Comparison of ENCODE assay signal across 3 cellular contexts in the genomic region with DNA sequence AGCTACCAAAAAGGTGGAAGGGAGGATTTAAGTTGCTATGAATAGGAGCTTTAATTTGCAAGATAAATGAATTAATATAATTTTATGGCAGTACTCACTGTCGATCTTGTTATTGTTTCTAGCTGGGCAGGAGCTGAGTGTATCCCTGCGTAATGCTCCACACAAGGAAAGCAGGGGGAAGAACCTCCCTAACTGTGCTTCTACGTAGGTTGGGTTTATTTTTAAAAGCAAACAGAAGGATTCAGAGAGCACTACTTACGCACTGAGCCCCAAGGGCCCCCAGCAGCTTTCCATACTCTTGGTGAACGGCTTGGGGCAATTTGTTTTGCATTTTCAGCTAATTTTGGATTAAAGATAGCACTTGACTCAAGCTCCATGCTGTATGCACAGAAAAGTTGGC.
TF ChIP-seq lines count a peak whose summit lies in the region.

No MANE protein-coding gene starts in this region.

TF ChIP-seq in HCT116, 20 proteins besides CTCF, POLR2A, EP300 and RAD21:
- no peak for TF ChIP-seq EGR1 (IDR thresholded peaks at IDR 0.05; ENCODE audit: low read depth)
- peak; percentile 52 for TF ChIP-seq POLR2AphosphoS5 (IDR thresholded peaks at IDR 0.05; ENCODE audit: low read depth, low read length)

TF ChIP-seq in HepG2, 621 proteins besides CTCF, POLR2A, EP300 and RAD21 (continues in another document):
- TF ChIP-seq SNAPC2 (CRISPR knock-in tag; IDR thresholded peaks at IDR 0.05) (no peak), ZNF446 (CRISPR knock-in tag; IDR thresholded peaks at IDR 0.05) (no peak), ZNF776 (CRISPR knock-in tag; IDR thresholded peaks at IDR 0.05) (no peak), ONECUT2 (CRISPR knock-in tag; IDR thresholded peaks at IDR 0.05) (no peak), ZNF383 (CRISPR knock-in tag; IDR thresholded peaks at IDR 0.05; ENCODE audit: borderline replicate concordance) (no peak), ZNF775 (CRISPR knock-in tag; IDR thresholded peaks at IDR 0.05; ENCODE audit: borderline replicate concordance) (no peak), NKX3-1 (CRISPR knock-in tag; IDR thresholded peaks at IDR 0.05) (no peak), MIER2 (CRISPR knock-in tag; IDR thresholded peaks at IDR 0.05) (no peak), GTF2F1 (IDR thresholded peaks at IDR 0.05; ENCODE audit: low read length) (no peak)
- TF ChIP-seq, protein P1, sequence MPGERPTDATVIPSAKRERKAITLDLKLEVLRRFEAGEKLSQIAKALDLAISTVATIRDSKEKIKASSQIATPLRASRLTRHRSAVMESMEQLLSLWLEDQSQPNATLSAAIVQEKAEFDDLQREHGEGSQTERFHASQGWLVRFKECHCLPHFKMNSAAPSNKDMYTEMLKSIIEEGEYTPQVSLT (CRISPR knock-in tag; IDR thresholded peaks at IDR 0.05; ENCODE audit: borderline replicate concordance, low read depth), result no peak
- TF ChIP-seq, protein P2, sequence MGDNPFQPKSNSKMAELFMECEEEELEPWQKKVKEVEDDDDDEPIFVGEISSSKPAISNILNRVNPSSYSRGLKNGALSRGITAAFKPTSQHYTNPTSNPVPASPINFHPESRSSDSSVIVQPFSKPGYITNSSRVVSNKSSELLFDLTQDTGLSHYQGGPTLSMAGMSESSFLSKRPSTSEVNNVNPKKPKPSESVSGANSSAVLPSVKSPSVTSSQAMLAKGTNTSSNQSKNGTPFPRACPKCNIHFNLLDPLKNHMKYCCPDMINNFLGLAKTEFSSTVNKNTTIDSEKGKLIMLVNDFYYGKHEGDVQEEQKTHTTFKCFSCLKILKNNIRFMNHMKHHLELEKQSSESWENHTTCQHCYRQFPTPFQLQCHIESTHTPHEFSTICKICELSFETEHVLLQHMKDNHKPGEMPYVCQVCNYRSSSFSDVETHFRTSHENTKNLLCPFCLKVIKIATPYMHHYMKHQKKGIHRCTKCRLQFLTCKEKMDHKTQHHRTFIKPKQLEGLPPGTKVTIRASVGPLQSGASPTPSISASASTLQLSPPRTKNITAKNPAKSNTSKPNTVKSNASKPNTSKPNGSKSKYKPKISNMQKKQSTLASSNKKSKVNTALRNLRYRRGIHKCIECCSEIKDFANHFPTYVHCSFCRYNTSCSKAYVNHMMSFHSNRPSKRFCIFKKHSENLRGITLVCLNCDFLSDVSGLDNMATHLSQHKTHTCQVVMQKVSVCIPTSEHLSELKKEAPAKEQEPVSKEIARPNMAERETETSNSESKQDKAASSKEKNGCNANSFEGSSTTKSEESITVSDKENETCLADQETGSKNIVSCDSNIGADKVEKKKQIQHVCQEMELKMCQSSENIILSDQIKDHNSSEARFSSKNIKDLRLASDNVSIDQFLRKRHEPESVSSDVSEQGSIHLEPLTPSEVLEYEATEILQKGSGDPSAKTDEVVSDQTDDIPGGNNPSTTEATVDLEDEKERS (CRISPR knock-in tag; IDR thresholded peaks at IDR 0.05), result no peak
- TF ChIP-seq, protein P3, sequence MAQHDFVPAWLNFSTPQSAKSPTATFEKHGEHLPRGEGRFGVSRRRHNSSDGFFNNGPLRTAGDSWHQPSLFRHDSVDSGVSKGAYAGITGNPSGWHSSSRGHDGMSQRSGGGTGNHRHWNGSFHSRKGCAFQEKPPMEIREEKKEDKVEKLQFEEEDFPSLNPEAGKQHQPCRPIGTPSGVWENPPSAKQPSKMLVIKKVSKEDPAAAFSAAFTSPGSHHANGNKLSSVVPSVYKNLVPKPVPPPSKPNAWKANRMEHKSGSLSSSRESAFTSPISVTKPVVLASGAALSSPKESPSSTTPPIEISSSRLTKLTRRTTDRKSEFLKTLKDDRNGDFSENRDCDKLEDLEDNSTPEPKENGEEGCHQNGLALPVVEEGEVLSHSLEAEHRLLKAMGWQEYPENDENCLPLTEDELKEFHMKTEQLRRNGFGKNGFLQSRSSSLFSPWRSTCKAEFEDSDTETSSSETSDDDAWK (CRISPR knock-in tag; IDR thresholded peaks at IDR 0.05), result no peak
- TF ChIP-seq, protein P4, sequence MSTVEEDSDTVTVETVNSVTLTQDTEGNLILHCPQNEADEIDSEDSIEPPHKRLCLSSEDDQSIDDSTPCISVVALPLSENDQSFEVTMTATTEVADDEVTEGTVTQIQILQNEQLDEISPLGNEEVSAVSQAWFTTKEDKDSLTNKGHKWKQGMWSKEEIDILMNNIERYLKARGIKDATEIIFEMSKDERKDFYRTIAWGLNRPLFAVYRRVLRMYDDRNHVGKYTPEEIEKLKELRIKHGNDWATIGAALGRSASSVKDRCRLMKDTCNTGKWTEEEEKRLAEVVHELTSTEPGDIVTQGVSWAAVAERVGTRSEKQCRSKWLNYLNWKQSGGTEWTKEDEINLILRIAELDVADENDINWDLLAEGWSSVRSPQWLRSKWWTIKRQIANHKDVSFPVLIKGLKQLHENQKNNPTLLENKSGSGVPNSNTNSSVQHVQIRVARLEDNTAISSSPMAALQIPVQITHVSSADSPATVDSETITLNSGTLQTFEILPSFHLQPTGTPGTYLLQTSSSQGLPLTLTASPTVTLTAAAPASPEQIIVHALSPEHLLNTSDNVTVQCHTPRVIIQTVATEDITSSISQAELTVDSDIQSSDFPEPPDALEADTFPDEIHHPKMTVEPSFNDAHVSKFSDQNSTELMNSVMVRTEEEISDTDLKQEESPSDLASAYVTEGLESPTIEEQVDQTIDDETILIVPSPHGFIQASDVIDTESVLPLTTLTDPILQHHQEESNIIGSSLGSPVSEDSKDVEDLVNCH (CRISPR knock-in tag; IDR thresholded peaks at IDR 0.05), result no peak
- TF ChIP-seq, protein P5, sequence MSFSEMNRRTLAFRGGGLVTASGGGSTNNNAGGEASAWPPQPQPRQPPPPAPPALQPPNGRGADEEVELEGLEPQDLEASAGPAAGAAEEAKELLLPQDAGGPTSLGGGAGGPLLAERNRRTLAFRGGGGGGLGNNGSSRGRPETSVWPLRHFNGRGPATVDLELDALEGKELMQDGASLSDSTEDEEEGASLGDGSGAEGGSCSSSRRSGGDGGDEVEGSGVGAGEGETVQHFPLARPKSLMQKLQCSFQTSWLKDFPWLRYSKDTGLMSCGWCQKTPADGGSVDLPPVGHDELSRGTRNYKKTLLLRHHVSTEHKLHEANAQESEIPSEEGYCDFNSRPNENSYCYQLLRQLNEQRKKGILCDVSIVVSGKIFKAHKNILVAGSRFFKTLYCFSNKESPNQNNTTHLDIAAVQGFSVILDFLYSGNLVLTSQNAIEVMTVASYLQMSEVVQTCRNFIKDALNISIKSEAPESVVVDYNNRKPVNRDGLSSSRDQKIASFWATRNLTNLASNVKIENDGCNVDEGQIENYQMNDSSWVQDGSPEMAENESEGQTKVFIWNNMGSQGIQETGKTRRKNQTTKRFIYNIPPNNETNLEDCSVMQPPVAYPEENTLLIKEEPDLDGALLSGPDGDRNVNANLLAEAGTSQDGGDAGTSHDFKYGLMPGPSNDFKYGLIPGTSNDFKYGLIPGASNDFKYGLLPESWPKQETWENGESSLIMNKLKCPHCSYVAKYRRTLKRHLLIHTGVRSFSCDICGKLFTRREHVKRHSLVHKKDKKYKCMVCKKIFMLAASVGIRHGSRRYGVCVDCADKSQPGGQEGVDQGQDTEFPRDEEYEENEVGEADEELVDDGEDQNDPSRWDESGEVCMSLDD (CRISPR knock-in tag; IDR thresholded peaks at IDR 0.05; ENCODE audit: borderline replicate concordance), result no peak

TF ChIP-seq in SK-N-SH treated with all-trans-retinoic acid at 6 μM for 48 hours, 23 proteins besides CTCF, POLR2A, EP300 and RAD21:
- TF ChIP-seq BACH2 (CRISPR knock-in tag; IDR thresholded peaks at IDR 0.05; ENCODE audit: borderline replicate concordance), result no peak
- TF ChIP-seq ZFP30 (CRISPR knock-in tag; IDR thresholded peaks at IDR 0.05), result no peak
- TF ChIP-seq, protein P6, sequence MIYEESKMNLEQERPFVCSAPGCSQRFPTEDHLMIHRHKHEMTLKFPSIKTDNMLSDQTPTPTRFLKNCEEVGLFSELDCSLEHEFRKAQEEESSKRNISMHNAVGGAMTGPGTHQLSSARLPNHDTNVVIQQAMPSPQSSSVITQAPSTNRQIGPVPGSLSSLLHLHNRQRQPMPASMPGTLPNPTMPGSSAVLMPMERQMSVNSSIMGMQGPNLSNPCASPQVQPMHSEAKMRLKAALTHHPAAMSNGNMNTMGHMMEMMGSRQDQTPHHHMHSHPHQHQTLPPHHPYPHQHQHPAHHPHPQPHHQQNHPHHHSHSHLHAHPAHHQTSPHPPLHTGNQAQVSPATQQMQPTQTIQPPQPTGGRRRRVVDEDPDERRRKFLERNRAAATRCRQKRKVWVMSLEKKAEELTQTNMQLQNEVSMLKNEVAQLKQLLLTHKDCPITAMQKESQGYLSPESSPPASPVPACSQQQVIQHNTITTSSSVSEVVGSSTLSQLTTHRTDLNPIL (CRISPR knock-in tag; IDR thresholded peaks at IDR 0.05; ENCODE audit: low read depth), result no peak
- TF ChIP-seq ZC3H10 (CRISPR knock-in tag; IDR thresholded peaks at IDR 0.05), result no peak
- no peak for TF ChIP-seq ARNTL (CRISPR knock-in tag; IDR thresholded peaks at IDR 0.05; ENCODE audit: borderline replicate concordance, low read depth)
- TF ChIP-seq ZNF70 (CRISPR knock-in tag; IDR thresholded peaks at IDR 0.05), result no peak
- no peak for TF ChIP-seq ISL1 (CRISPR knock-in tag; IDR thresholded peaks at IDR 0.05)
- TF ChIP-seq PPARA (CRISPR knock-in tag; IDR thresholded peaks at IDR 0.05; ENCODE audit: borderline replicate concordance), result no peak
- TF ChIP-seq, protein P7, sequence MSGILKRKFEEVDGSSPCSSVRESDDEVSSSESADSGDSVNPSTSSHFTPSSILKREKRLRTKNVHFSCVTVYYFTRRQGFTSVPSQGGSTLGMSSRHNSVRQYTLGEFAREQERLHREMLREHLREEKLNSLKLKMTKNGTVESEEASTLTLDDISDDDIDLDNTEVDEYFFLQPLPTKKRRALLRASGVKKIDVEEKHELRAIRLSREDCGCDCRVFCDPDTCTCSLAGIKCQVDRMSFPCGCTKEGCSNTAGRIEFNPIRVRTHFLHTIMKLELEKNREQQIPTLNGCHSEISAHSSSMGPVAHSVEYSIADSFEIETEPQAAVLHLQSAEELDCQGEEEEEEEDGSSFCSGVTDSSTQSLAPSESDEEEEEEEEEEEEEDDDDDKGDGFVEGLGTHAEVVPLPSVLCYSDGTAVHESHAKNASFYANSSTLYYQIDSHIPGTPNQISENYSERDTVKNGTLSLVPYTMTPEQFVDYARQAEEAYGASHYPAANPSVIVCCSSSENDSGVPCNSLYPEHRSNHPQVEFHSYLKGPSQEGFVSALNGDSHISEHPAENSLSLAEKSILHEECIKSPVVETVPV (CRISPR knock-in tag; IDR thresholded peaks at IDR 0.05), result no peak
- TF ChIP-seq ZFP3 (CRISPR knock-in tag; IDR thresholded peaks at IDR 0.05), result no peak
- no peak for TF ChIP-seq TCF4 (CRISPR knock-in tag; IDR thresholded peaks at IDR 0.05; ENCODE audit: borderline replicate concordance)
- TF ChIP-seq, protein P8, sequence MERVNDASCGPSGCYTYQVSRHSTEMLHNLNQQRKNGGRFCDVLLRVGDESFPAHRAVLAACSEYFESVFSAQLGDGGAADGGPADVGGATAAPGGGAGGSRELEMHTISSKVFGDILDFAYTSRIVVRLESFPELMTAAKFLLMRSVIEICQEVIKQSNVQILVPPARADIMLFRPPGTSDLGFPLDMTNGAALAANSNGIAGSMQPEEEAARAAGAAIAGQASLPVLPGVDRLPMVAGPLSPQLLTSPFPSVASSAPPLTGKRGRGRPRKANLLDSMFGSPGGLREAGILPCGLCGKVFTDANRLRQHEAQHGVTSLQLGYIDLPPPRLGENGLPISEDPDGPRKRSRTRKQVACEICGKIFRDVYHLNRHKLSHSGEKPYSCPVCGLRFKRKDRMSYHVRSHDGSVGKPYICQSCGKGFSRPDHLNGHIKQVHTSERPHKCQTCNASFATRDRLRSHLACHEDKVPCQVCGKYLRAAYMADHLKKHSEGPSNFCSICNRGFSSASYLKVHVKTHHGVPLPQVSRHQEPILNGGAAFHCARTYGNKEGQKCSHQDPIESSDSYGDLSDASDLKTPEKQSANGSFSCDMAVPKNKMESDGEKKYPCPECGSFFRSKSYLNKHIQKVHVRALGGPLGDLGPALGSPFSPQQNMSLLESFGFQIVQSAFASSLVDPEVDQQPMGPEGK (CRISPR knock-in tag; IDR thresholded peaks at IDR 0.05; ENCODE audit: borderline replicate concordance), result no peak
- no peak for TF ChIP-seq ZNF565 (CRISPR knock-in tag; conservative IDR thresholded peaks at IDR 0.05; ENCODE audit: low read depth)
- no peak for TF ChIP-seq RARB (CRISPR knock-in tag; IDR thresholded peaks at IDR 0.05)
- TF ChIP-seq, protein P9, sequence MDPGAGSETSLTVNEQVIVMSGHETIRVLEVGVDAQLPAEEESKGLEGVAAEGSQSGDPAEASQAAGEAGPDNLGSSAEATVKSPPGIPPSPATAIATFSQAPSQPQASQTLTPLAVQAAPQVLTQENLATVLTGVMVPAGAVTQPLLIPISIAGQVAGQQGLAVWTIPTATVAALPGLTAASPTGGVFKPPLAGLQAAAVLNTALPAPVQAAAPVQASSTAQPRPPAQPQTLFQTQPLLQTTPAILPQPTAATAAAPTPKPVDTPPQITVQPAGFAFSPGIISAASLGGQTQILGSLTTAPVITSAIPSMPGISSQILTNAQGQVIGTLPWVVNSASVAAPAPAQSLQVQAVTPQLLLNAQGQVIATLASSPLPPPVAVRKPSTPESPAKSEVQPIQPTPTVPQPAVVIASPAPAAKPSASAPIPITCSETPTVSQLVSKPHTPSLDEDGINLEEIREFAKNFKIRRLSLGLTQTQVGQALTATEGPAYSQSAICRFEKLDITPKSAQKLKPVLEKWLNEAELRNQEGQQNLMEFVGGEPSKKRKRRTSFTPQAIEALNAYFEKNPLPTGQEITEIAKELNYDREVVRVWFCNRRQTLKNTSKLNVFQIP (CRISPR knock-in tag; IDR thresholded peaks at IDR 0.05; ENCODE audit: borderline replicate concordance, low read depth), result no peak
- TF ChIP-seq GLIS3 (CRISPR knock-in tag; IDR thresholded peaks at IDR 0.05), result no peak
- no peak for TF ChIP-seq ZNF8 (CRISPR knock-in tag; IDR thresholded peaks at IDR 0.05)
- no peak for TF ChIP-seq ESRRG (CRISPR knock-in tag; IDR thresholded peaks at IDR 0.05)
